Comparison of ENCODE assay signal across 17 cellular contexts in genomic region chr18:22207022-22207758, GRCh38. TPM values are rescaled to one million over a fixed set of nuclear protein-coding genes. Genes with fewer than 3 reads are reported as not detected.
DNase-seq lines count a peak whose midpoint lies in the region; ATAC-seq and TF ChIP-seq lines count a peak whose summit lies in the region.
"Had no signal": no experiment of that assay in that cellular context is flagged by ENCODE, and none has a peak within 500 bp of the region (broad histone marks: within the 10 kb centered on the region; RNA-seq: fewer than 3 reads in every experiment).

No MANE protein-coding gene starts in this region.

- no peak overlapping the region for H2AFZ ChIP-seq in IMR-90 (replicated peaks; ENCODE audit: low read length, poor library complexity)
- H2AFZ ChIP-seq in fibroblast of lung (ENCODE audit: low read length), result no peak overlapping the region

- no peak overlapping the region for H3K56ac ChIP-seq in IMR-90 (ENCODE audit: extremely low read depth, insufficient read depth, low read length)

- no peak overlapping the region for H4K91ac ChIP-seq in IMR-90 (ENCODE audit: insufficient read depth, low read depth, low read length)

- WGBS in IMR-90 (ENCODE audit: extremely low coverage in 2 of 2, insufficient read length in 1 of 2), 2 experiments, result no CpG with 5 or more reads among the region's 5 CpGs
- 61% methylated on average over 5 of the region's 5 CpGs for WGBS in right cardiac atrium
- WGBS in sigmoid colon, 2 donors, result 91 to 92% methylated on average over 5 of the region's 5 CpGs

- TF ChIP-seq CTCF in IMR-90 (conservative IDR thresholded peaks at IDR 0.05; ENCODE audit: low read depth, low read length), result no peak
- no peak for TF ChIP-seq CTCF in fibroblast of lung (conservative IDR thresholded peaks at IDR 0.05 in 1 of 2, IDR thresholded peaks at IDR 0.05 in 1 of 2; ENCODE audit: low read depth in 1 of 2, low read length in 2 of 2)
- TF ChIP-seq CTCF in thoracic aorta (IDR thresholded peaks at IDR 0.05), result no peak
- TF ChIP-seq CTCF in sigmoid colon (IDR thresholded peaks at IDR 0.05), result no peak

- in situ Hi-C loops in IMR-90 (cut with MboI; ENCODE audit: low sequenced_read_pairs), result no loop called here

- H3K4me1 ChIP-seq in IMR-90 (ENCODE audit: control insufficient read depth, insufficient read depth, low read length) (no peaks in the 10 kb centered on the region; the same call in 1 of the 2 replicates), fibroblast of lung (ENCODE audit: control insufficient read depth, extremely low read depth, insufficient read depth, low read length) (no peaks in the 10 kb centered on the region), right cardiac atrium (ENCODE audit: control insufficient read depth, insufficient read depth, low read length) (peaks cover 15% of the 10 kb centered on the region), thoracic aorta (ENCODE audit: control insufficient read depth in 1 of 2, low read depth in 2 of 2) (peaks cover 40 to 77% of the 10 kb centered on the region in 2 donors), sigmoid colon (no peaks in the 10 kb centered on the region)

- H3K36me3 ChIP-seq in IMR-90 (ENCODE audit: control insufficient read depth, insufficient read depth, low read length), result peaks cover 2% of the 10 kb centered on the region
- H3K36me3 ChIP-seq in fibroblast of lung (ENCODE audit: control insufficient read depth, insufficient read depth, low read length), result no peaks in the 10 kb centered on the region
- H3K36me3 ChIP-seq in thoracic aorta, result peaks cover 6% of the 10 kb centered on the region
- H3K36me3 ChIP-seq in sigmoid colon, result no peaks in the 10 kb centered on the region

- H3K9me1 ChIP-seq in IMR-90 (ENCODE audit: insufficient read depth, low read length), result no peaks in the 10 kb centered on the region

- BruUV-seq in IMR-90 (replicated peaks; lab: Mats Ljungman, UMichigan), result no TSS peak

- dilution Hi-C loops in IMR-90 (cut with HindIII; ENCODE audit: low sequenced_read_pairs, unreplicated experiment), result no loop called here

- no peaks in the 10 kb centered on the region for H3K27me3 ChIP-seq in IMR-90 (ENCODE audit: control insufficient read depth, insufficient read depth, low read length)
- H3K27me3 ChIP-seq in fibroblast of lung (ENCODE audit: control insufficient read depth, insufficient read depth, low read length), result no peaks in the 10 kb centered on the region
- H3K27me3 ChIP-seq in right cardiac atrium (ENCODE audit: control insufficient read depth, insufficient read depth), result no peaks in the 10 kb centered on the region
- H3K27me3 ChIP-seq in thoracic aorta (replicated peaks; ENCODE audit: insufficient read depth), result no peaks in the 10 kb centered on the region
- H3K27me3 ChIP-seq in sigmoid colon, result no peaks in the 10 kb centered on the region

- H3K27ac ChIP-seq in IMR-90 (ENCODE audit: insufficient read depth, low read length) (no peak overlapping the region), fibroblast of lung (ENCODE audit: insufficient read depth, low read length) (no peak overlapping the region), right cardiac atrium (ENCODE audit: low read length) (no peak overlapping the region), thoracic aorta (peak overlapping the region; percentile 69 to 72), sigmoid colon (peak overlapping the region in 1 of 4 donors; percentile 27)
- H3K27ac ChIP-seq: lower lobe of right lung had no signal

- intact Hi-C loops in IMR-90 (cut with micrococcal nuclease), result no loop called here
- intact Hi-C loops in right cardiac atrium (cut with DNase I), result no loop called here
- intact Hi-C loops in sigmoid colon (cut with DNase I), result no loop called here

- H2BK20ac ChIP-seq in IMR-90 (ENCODE audit: low read depth, low read length), result no peak overlapping the region

- H3K79me1 ChIP-seq in IMR-90 (ENCODE audit: low read depth in 1 of 2, low read length in 2 of 2), result no peaks in the 10 kb centered on the region; a peak in 1 of 4 replicates

- ATAC-seq in IMR-90 (ENCODE audit: low read depth) (0 out of 2 replicates have a peak, but pooled peaks have one; percentile 17), right cardiac atrium (peak; percentile 72 to 80), thoracic aorta (ENCODE audit: insufficient number of reproducible peaks, low FRiP score, low read depth) (no peak), GM21619 (IDR thresholded peaks at IDR 0.05; ENCODE audit: unreplicated experiment) (no peak)
- ATAC-seq in stimulated activated naive CD8-positive, alpha-beta T cell treated with anti-CD3 and anti-CD28 coated beads, Interleukin-15, amount 100 ng/mL, for 72 hours, result no peak

- H3K79me2 ChIP-seq in fibroblast of lung (ENCODE audit: control insufficient read depth, insufficient read depth, low read length), result no peaks in the 10 kb centered on the region

- H3K18ac ChIP-seq in IMR-90 (ENCODE audit: low read depth, low read length), result no peak overlapping the region

- H3K14ac ChIP-seq in IMR-90 (replicated peaks; ENCODE audit: low read depth, low read length), result no peak overlapping the region

- no peak for TF ChIP-seq EP300 in sigmoid colon (IDR thresholded peaks at IDR 0.05)

- no peak for TF ChIP-seq RAD21 in IMR-90 (IDR thresholded peaks at IDR 0.05; ENCODE audit: low read length)

- DNase-seq in IMR-90 (peak; percentile 66), fibroblast of lung (ENCODE audit: low read depth in 2 of 2) (peak; percentile 83 to 86), right cardiac atrium (peak in 1 of 3 donors; percentile 60), thoracic aorta (ENCODE audit: low spot score) (no peak), sigmoid colon (no peak)
- DNase-seq in stimulated activated naive CD8-positive, alpha-beta T cell treated with anti-CD3 and anti-CD28 coated beads, Interleukin-15, amount 100 ng/mL, for 72 hours, result no peak
- DNase-seq: caudate nucleus; CD4-positive, alpha-beta memory T cell; DMS53; erythroblast; immature natural killer cell; lower lobe of right lung; NCI-H1694 treated with DMSO at 0.1 percent for 48 hours; NCI-H748 treated with DMSO at 0.1 percent for 48 hours; retina; SHP77 treated with DMSO at 0.1 percent for 48 hours had no signal

- no peaks in the 10 kb centered on the region for H3K9me3 ChIP-seq in IMR-90 (ENCODE audit: control insufficient read depth, insufficient read depth, low read length)
- no peaks in the 10 kb centered on the region for H3K9me3 ChIP-seq in fibroblast of lung (ENCODE audit: control insufficient read depth, insufficient read depth, low read depth, low read length)
- H3K9me3 ChIP-seq in right cardiac atrium (ENCODE audit: control insufficient read depth, low read length), result no peaks in the 10 kb centered on the region
- no peaks in the 10 kb centered on the region for H3K9me3 ChIP-seq in thoracic aorta
- no peaks in the 10 kb centered on the region for H3K9me3 ChIP-seq in sigmoid colon
- H3K9me3 ChIP-seq: lower lobe of right lung had no signal

- H3K27me3 Mint-ChIP-seq in stimulated activated naive CD8-positive, alpha-beta T cell treated with anti-CD3 and anti-CD28 coated beads, Interleukin-15, amount 100 ng/mL, for 72 hours, result no peaks in the 10 kb centered on the region
- H3K27me3 Mint-ChIP-seq: CD4-positive, alpha-beta memory T cell had no signal

- H3K9me3 Mint-ChIP-seq in stimulated activated naive CD8-positive, alpha-beta T cell treated with anti-CD3 and anti-CD28 coated beads, Interleukin-15, amount 100 ng/mL, for 72 hours, result no peaks in the 10 kb centered on the region
- H3K9me3 Mint-ChIP-seq: immature natural killer cell had no signal

- H3K23ac ChIP-seq in IMR-90 (ENCODE audit: low read depth, low read length), result no peak overlapping the region

- no peak overlapping the region for H3K4ac ChIP-seq in IMR-90 (ENCODE audit: low read depth, low read length)

- no peak overlapping the region for H3K4me2 ChIP-seq in IMR-90 (ENCODE audit: low read depth, low read length)
- H3K4me2 ChIP-seq in fibroblast of lung (ENCODE audit: extremely low read depth, insufficient read depth, low read length), result no peak overlapping the region

- H4K5ac ChIP-seq in IMR-90 (ENCODE audit: low read depth, low read length), result no peak overlapping the region

- no peak for TF ChIP-seq POLR2A in IMR-90 (IDR thresholded peaks at IDR 0.05; ENCODE audit: low read depth, low read length)
- no peak for TF ChIP-seq POLR2A in sigmoid colon (IDR thresholded peaks at IDR 0.05)

- no peak overlapping the region for H3K4me3 Mint-ChIP-seq in stimulated activated naive CD8-positive, alpha-beta T cell treated with anti-CD3 and anti-CD28 coated beads, Interleukin-15, amount 100 ng/mL, for 72 hours
- H3K4me3 Mint-ChIP-seq: immature natural killer cell had no signal

- POLR2A ChIA-PET in IMR-90 (lab: Charles Lee; ENCODE audit: unreplicated experiment), result no interaction called here

- H4K8ac ChIP-seq in IMR-90 (ENCODE audit: low read depth in 2 of 2, low read length in 2 of 2), result no peak overlapping the region

- H2BK15ac ChIP-seq in IMR-90 (ENCODE audit: low read depth, low read length), result no peak overlapping the region

- no peak overlapping the region for H2BK5ac ChIP-seq in IMR-90 (ENCODE audit: low read depth, low read length, poor library complexity, severe bottlenecking)

- H2AK9ac ChIP-seq in IMR-90 (replicated peaks; ENCODE audit: low read depth, low read length, poor library complexity), result no peak overlapping the region

- no peak overlapping the region for H3K27ac Mint-ChIP-seq in stimulated activated naive CD8-positive, alpha-beta T cell treated with anti-CD3 and anti-CD28 coated beads, Interleukin-15, amount 100 ng/mL, for 72 hours
- H3K27ac Mint-ChIP-seq: CD4-positive, alpha-beta memory T cell; immature natural killer cell had no signal

- CTCF ChIA-PET in IMR-90 (lab: Yijun Ruan, JAX), result no interaction called here

- H3K9ac ChIP-seq in IMR-90 (ENCODE audit: low read depth, low read length) (no peak overlapping the region), fibroblast of lung (ENCODE audit: insufficient read depth, low read length) (no peak overlapping the region)

- H4K20me1 ChIP-seq in IMR-90 (ENCODE audit: insufficient read depth, low read length) (no peaks in the 10 kb centered on the region), fibroblast of lung (ENCODE audit: control insufficient read depth, extremely low read depth, insufficient read depth, low read length) (no peaks in the 10 kb centered on the region)

- H3K4me1 Mint-ChIP-seq in stimulated activated naive CD8-positive, alpha-beta T cell treated with anti-CD3 and anti-CD28 coated beads, Interleukin-15, amount 100 ng/mL, for 72 hours, result no peaks in the 10 kb centered on the region
- H3K4me1 Mint-ChIP-seq: CD4-positive, alpha-beta memory T cell; immature natural killer cell had no signal

- no peak overlapping the region for H2BK120ac ChIP-seq in IMR-90 (ENCODE audit: low read depth, low read length)

- H2AK5ac ChIP-seq in IMR-90 (ENCODE audit: low read depth, low read length), result no peak overlapping the region

- H3K4me3 ChIP-seq in IMR-90 (ENCODE audit: insufficient read depth, low read depth, low read length) (no peak overlapping the region), fibroblast of lung (replicated peaks in 1 of 4; ENCODE audit: control extremely low read depth in 1 of 4, insufficient read depth in 1 of 4, low read depth in 3 of 4, low read length in 4 of 4) (no peak overlapping the region), right cardiac atrium (ENCODE audit: low read length) (no peak overlapping the region), thoracic aorta (no peak overlapping the region), sigmoid colon (no peak overlapping the region)
- H3K4me3 ChIP-seq: lower lobe of right lung had no signal

RNA-seq across cellular contexts. Expression of gene GATA6, which starts 37.8 kb away (rescaled TPM):
- total RNA-seq in IMR-90 (2012; rRNA removed), result 2.5 and 3.3 TPM in 2 replicates
- polyA plus RNA-seq in IMR-90 (2012; rRNA removed), result 4.0 and 4.2 TPM in 2 replicates
- 1.8 and 5.7 TPM in 2 replicates for polyA plus RNA-seq in IMR-90 (2012; cell fraction: cytosol; rRNA removed)
- polyA plus RNA-seq in IMR-90 (2012; cell fraction: nucleus; rRNA removed; ENCODE audit: low replicate concordance), result 10.4 and 10.7 TPM in 2 replicates
- total RNA-seq in fibroblast of lung, result 6.3 and 10.0 TPM in 2 replicates
- 1.4 and 4.1 TPM in 2 replicates for polyA plus RNA-seq in fibroblast of lung
- 2.1 and 5.7 TPM in 2 replicates for polyA plus RNA-seq in fibroblast of lung (2012)
- 0.31 and 1.1 TPM in 2 replicates for polyA minus RNA-seq in fibroblast of lung (ENCODE audit: low replicate concordance)
- 10 to 100 TPM; 63.2 to 85.8 (median 77.9) TPM for total RNA-seq in right cardiac atrium
- 52.4 TPM for polyA plus RNA-seq in right cardiac atrium
- 10 to 100 TPM; 92.7 to 92.8 TPM for total RNA-seq in thoracic aorta
- 10 to 100 TPM in 2 of 4 donors, 1 to 10 TPM in 2; 2.5 to 15.1 (median 9.1) TPM for total RNA-seq in sigmoid colon
- 10 to 100 TPM; 12.8 to 16.2 (median 13.6) TPM for polyA plus RNA-seq in sigmoid colon
- total RNA-seq: CD4-positive, alpha-beta memory T cell had no signal
- polyA plus RNA-seq: CD4-positive, alpha-beta memory T cell had no signal

Comparison
In these comparisons a context has a peak if more than half of its experiments do, and no peak if none do; other contexts are left out.
1. ATAC-seq: peak in IMR-90 (single experiment) and right cardiac atrium (2 of 2); none in thoracic aorta (single experiment), GM21619 (single experiment) and stimulated activated naive CD8-positive, alpha-beta T cell treated with anti-CD3 and anti-CD28 coated beads, Interleukin-15, amount 100 ng/mL, for 72 hours (single experiment).
2. DNase-seq: peak in IMR-90 (single experiment) and fibroblast of lung (2 of 2); none in thoracic aorta (single experiment), sigmoid colon (single experiment) and stimulated activated naive CD8-positive, alpha-beta T cell treated with anti-CD3 and anti-CD28 coated beads, Interleukin-15, amount 100 ng/mL, for 72 hours (0 of 2).
3. H3K27ac ChIP-seq: peak in thoracic aorta (2 of 2); none in IMR-90 (single experiment), fibroblast of lung (single experiment) and right cardiac atrium (single experiment).